34 cellular contexts compared by ENCODE assay signal in genomic region chr2:171960570-171960969, GRCh38.
"Had no signal": no experiment of that assay in that cellular context is flagged by ENCODE, and none has a peak within 500 bp of the region (broad histone marks: within the 10 kb centered on the region; RNA-seq: fewer than 3 reads in every experiment).

No MANE protein-coding gene starts in this region.

- DNase-seq: activated B cell treated with CpG ODN at 0.5 μM for 24 hours; activated CD4-positive, alpha-beta T cell treated with anti-CD3 and anti-CD28 coated beads for 1 hour; activated CD4-positive, alpha-beta T cell treated with anti-CD3 and anti-CD28 coated beads, Interleukin-2, amount 10 ng/mL, durations not matched to agents 24 days and 14 days; activated CD4-positive, alpha-beta T cell treated with anti-CD3 and anti-CD28 coated beads, Interleukin-2, amount 50 U/mL, for 4 hours; activated CD8-positive, alpha-beta T cell treated with anti-CD3 and anti-CD28 coated beads for 36 hours; activated effector memory CD4-positive, alpha-beta T cell treated with anti-CD3 and anti-CD28 coated beads, Interleukin-2, amount 50 U/mL, for 16 hours; activated naive CD4-positive, alpha-beta T cell; activated naive CD4-positive, alpha-beta T cell treated with anti-CD3 and anti-CD28 coated beads, Interleukin-2, amount 50 U/mL, for 16 hours; activated naive CD8-positive, alpha-beta T cell treated with anti-CD3 and anti-CD28 coated beads for 36 hours; activated T-cell treated with anti-CD3 and anti-CD28 coated beads, Interleukin-2, amount 50 U/mL, for 1 hour; activated T-cell treated with anti-CD3 and anti-CD28 coated beads, Interleukin-2, amount 50 U/mL, for 72 hours; amniotic stem cell; aorta; brain microvascular endothelial cell; NCI-H1092 treated with DMSO at 0.1 percent for 48 hours; NCI-H1417; NCI-H146; NCI-H187; NCI-H2029 treated with DMSO at 0.1 percent for 48 hours; NCI-H2107; NCI-H2171; NCI-H510A; NCI-H526; NCI-H748 treated with DMSO at 0.1 percent for 48 hours; NK-92 treated with Interleukin-12 subunit alpha and Interleukin-12 subunit beta, amount 100 ng/mL, for 24 hours; PC-9; SIG-M5; T-cell; T-helper 17 cell had no signal

- H3K4me2 ChIP-seq: KMS-11, PC-9 had no signal

- H2AFZ ChIP-seq: PC-9 had no signal

- H3K36me3 ChIP-seq: brain microvascular endothelial cell had no signal

- H3K4me3 ChIP-seq: PC-9 had no signal

- H3K9ac ChIP-seq: KMS-11 had no signal

- H3K27me3 ChIP-seq: brain microvascular endothelial cell had no signal

- ATAC-seq: activated CD8-positive, alpha-beta T cell treated with anti-CD3 and anti-CD28 coated beads for 36 hours; activated T-cell treated with anti-CD3 and anti-CD28 coated beads, Interleukin-2, amount 50 U/mL, for 72 hours; activated T-helper 17 cell treated with anti-CD3 and anti-CD28 coated beads, Interleukin-2, amount 50 U/mL, for 72 hours; SK-N-SH treated with all-trans-retinoic acid at 6 μM for 48 hours; T-cell; T-helper 17 cell had no signal

- H3K27ac ChIP-seq: brain microvascular endothelial cell, KMS-11, PC-9, RWPE1, VCaP had no signal
